ENCODE assay signal across 14 cellular contexts in the genomic region with DNA sequence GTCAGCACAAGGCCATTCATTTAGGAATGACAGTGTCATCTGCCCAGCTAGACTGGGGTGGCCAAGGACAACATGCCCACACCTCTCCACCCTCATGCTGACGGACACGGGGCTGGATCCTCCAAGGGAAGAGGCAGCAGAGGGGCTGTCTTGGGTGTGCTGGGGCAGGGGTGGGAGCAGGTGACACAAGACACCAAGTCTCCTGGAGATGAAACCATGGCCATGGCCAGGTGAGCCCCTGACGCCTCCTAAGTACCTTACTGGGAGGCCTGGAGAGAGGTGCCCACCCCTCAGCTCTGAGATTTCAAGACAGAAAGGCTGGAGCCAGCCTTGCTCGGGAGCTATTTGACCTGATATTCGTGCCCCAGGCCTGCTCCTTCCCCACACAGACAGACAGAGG. TPM values are rescaled to one million over a fixed set of nuclear protein-coding genes. Genes with fewer than 3 reads are reported as not detected.
DNase-seq lines count a peak whose midpoint lies in the region; ATAC-seq lines count a peak whose summit lies in the region.
"Had no signal": no experiment of that assay in that cellular context is flagged by ENCODE, and none has a peak within 500 bp of the region (broad histone marks: within the 10 kb centered on the region; RNA-seq: fewer than 3 reads in every experiment).

No MANE protein-coding gene starts in this region.

- ATAC-seq in Right ventricle myocardium superior (ENCODE audit: poor library complexity) (no peak), left ventricle myocardium superior (no peak), left lobe of liver (peak; percentile 4)
- ATAC-seq: GM12878 had no signal

- DNase-seq in Right ventricle myocardium superior = peak; percentile 11
- no peak for DNase-seq in left ventricle myocardium superior
- DNase-seq in left lobe of liver (ENCODE audit: low spot score) = no peak
- DNase-seq in COLO829 (ENCODE audit: low spot score) = no peak
- DNase-seq in SW 1271 (lab: John Stamatoyannopoulos, UW) = no peak
- no peak for DNase-seq in NCI-H2171 (lab: John Stamatoyannopoulos, UW)
- DNase-seq: Calu3; CD4-positive, CD25-positive, alpha-beta regulatory T cell; DMS 273 treated with DMSO at 0.1 percent for 48 hours; GM23248 had no signal

- peak overlapping the region; percentile 10 for H3K27ac ChIP-seq in cingulate gyrus (ENCODE audit: low read depth, low read length)
- H3K27ac ChIP-seq: 22Rv1, GM23248 had no signal

- intact Hi-C loops in Right ventricle myocardium superior (cut with DNase I) (no loop called here), left ventricle myocardium superior (cut with micrococcal nuclease) (no loop called here)

RNA-seq across cellular contexts. Expression of gene RASD1, which starts 9.0 kb away (rescaled TPM):
- total RNA-seq in Right ventricle myocardium superior = 39.8 TPM
- total RNA-seq in left ventricle myocardium superior = 50.8 TPM
- total RNA-seq in left lobe of liver = 1.1 TPM
- total RNA-seq: Calu3, GM12878, HT1080 had no signal

RNA-seq across cellular contexts. Expression of gene MED9, which starts 28.4 kb away (rescaled TPM):
- total RNA-seq in Right ventricle myocardium superior (37.5 TPM), left ventricle myocardium superior (42.0 TPM), left lobe of liver (7.1 TPM)

Comparison
In these comparisons a context has a peak if more than half of its experiments do, and no peak if none do; other contexts are left out.
1. RNA of gene RASD1, which starts 9.0 kb away (total RNA-seq): 50.8 TPM in left ventricle myocardium superior (single experiment) and 39.8 TPM in Right ventricle myocardium superior (single experiment); 1.1 TPM in left lobe of liver (single experiment); every median in the first group is over 10 times any median in the second.